In the genomic region with DNA sequence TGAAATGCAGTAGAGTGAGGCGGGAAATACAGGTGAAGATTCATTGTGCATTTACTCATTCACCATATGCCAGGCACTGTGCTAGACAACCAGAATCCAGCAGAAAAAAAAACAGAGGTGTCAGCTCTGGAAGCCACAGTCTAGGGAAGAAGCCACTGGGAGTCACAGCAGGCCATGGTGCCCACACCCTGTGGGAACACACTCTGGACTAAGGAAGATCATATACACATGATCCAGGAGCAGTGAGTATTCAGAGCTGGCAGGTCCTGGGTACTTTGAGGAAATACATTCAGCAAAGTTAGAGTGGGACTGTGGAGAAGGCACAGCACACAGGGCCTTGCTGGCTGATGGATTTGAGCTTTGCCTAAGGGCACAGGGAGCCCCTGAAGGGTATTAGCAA, we compare ENCODE assay signal across 31 cellular contexts. TPM values are rescaled to one million over a fixed set of nuclear protein-coding genes. Genes with fewer than 3 reads are reported as not detected.
"Had no signal": no experiment of that assay in that cellular context is flagged by ENCODE, and none has a peak within 500 bp of the region (broad histone marks: within the 10 kb centered on the region; RNA-seq: fewer than 3 reads in every experiment).

No MANE protein-coding gene starts in this region.

- H3K36me3 Mint-ChIP-seq: activated naive CD4-positive, alpha-beta T cell treated with anti-CD3 and anti-CD28 coated beads, Interleukin-2, amount 50 U/mL, for 72 hours; naive thymus-derived CD8-positive, alpha-beta T cell; type B pancreatic cell had no signal

- ATAC-seq: activated CD4-positive, CD25-positive, alpha-beta regulatory T cell treated with anti-CD3 and anti-CD28 coated beads, Interleukin-2, amount 50 U/mL, for 24 hours; activated naive CD4-positive, alpha-beta T cell treated with anti-CD3 and anti-CD28 coated beads, Interleukin-2, amount 50 U/mL, for 72 hours; heart right ventricle; left ventricle myocardium superior; naive thymus-derived CD8-positive, alpha-beta T cell; sciatic nerve had no signal

- H3K4me3 Mint-ChIP-seq: stimulated activated naive CD8-positive, alpha-beta T cell treated with anti-CD3 and anti-CD28 coated beads, Interleukin-15, Interleukin-2, amounts not matched to agents 100 ng/mL and 50 ng/mL, for 24 hours; type B pancreatic cell had no signal

- H3K36me3 ChIP-seq: esophagus squamous epithelium, heart right ventricle, neutrophil, WERI-Rb-1 had no signal

- H3K4me3 ChIP-seq: esophagus squamous epithelium, heart right ventricle, skin epidermis had no signal

- H3K9me3 Mint-ChIP-seq: activated naive CD4-positive, alpha-beta T cell treated with anti-CD3 and anti-CD28 coated beads, Interleukin-2, amount 50 U/mL, for 72 hours; naive thymus-derived CD8-positive, alpha-beta T cell; stimulated activated naive CD8-positive, alpha-beta T cell treated with anti-CD3 and anti-CD28 coated beads, Interleukin-15, Interleukin-2, amounts not matched to agents 100 ng/mL and 50 ng/mL, for 24 hours; type B pancreatic cell had no signal

- FAIRE-seq: colon, islet of Langerhans had no signal

- DNase-seq: activated CD4-positive, alpha-beta T cell treated with anti-CD3 and anti-CD28 coated beads for 48 hours; activated CD4-positive, alpha-beta T cell treated with anti-CD3 and anti-CD28 coated beads, Interleukin-2, amount 50 U/mL, for 48 hours; activated CD8-positive, alpha-beta memory T cell treated with anti-CD3 and anti-CD28 coated beads for 24 hours; activated gamma-delta T cell treated with Interleukin-2 at 50 U/mL for 16 hours; anterior cingulate cortex; dermis blood vessel endothelial cell; effector CD4-positive, alpha-beta T cell; esophagus squamous epithelium; foreskin melanocyte; heart right ventricle; left ventricle myocardium superior; naive thymus-derived CD8-positive, alpha-beta T cell; stimulated activated CD4-positive, alpha-beta T cell treated with anti-CD3 and anti-CD28 coated beads, Interleukin-12 subunit alpha, Interleukin-12 subunit beta, amount 100 ng/mL, for 4 hours; stimulated activated CD4-positive, alpha-beta T cell treated with anti-CD3 and anti-CD28 coated beads, Interleukin-4, amount 100 ng/mL, for 1 hour; WERI-Rb-1 had no signal

- H3K27ac Mint-ChIP-seq: progenitor cell of endocrine pancreas; stimulated activated naive CD8-positive, alpha-beta T cell treated with anti-CD3 and anti-CD28 coated beads, Interleukin-15, Interleukin-2, amounts not matched to agents 100 ng/mL and 50 ng/mL, for 24 hours had no signal

- H3K27ac ChIP-seq: esophagus squamous epithelium, heart right ventricle, neutrophil, WERI-Rb-1 had no signal

- H3K9me3 ChIP-seq: esophagus squamous epithelium, heart right ventricle, neutrophil had no signal

RNA-seq across cellular contexts. Expression of a gene that starts 14.8 kb away (rescaled TPM):
- total RNA-seq: activated naive CD4-positive, alpha-beta T cell treated with anti-CD3 and anti-CD28 coated beads, Interleukin-2, amount 50 U/mL, for 72 hours; dermis blood vessel endothelial cell; glomerular endothelial cell; left ventricle myocardium superior; lung microvascular endothelial cell; naive thymus-derived CD8-positive, alpha-beta T cell; osteocyte; progenitor cell of endocrine pancreas; renal cortical epithelial cell; sciatic nerve; subcutaneous adipose tissue; T-helper 1 cell treated with Interleukin-12 subunit alpha and Interleukin-12 subunit beta and Interleukin-4 antibody, amounts not matched to agents 30 ng/mL and 1 ng/mL, for 36 hours had no signal
- polyA plus RNA-seq: heart right ventricle; naive thymus-derived CD8-positive, alpha-beta T cell had no signal
